In genomic region chr5:14168139-14168792, GRCh38 we compare ENCODE assay signal across 9 cellular contexts. TPM values are rescaled to one million over a fixed set of nuclear protein-coding genes. Genes with fewer than 3 reads are reported as not detected.
DNase-seq lines count a peak whose midpoint lies in the region; ATAC-seq and TF ChIP-seq lines count a peak whose summit lies in the region.
"Had no signal": no experiment of that assay in that cellular context is flagged by ENCODE, and none has a peak within 500 bp of the region (broad histone marks: within the 10 kb centered on the region; RNA-seq: fewer than 3 reads in every experiment).

No MANE protein-coding gene starts in this region.

- intact Hi-C loops in Panc1 (cut with micrococcal nuclease; ENCODE audit: unreplicated experiment) (no loop called here), head of caudate nucleus (cut with DNase I) (no loop called here)

- H3K27me3 ChIP-seq in Panc1 (ENCODE audit: control insufficient read depth, insufficient read depth, low read length) (no peaks in the 10 kb centered on the region), neutrophil (no peaks in the 10 kb centered on the region), endodermal cell (ENCODE audit: control insufficient read depth, insufficient read depth, low read length, poor library complexity, severe bottlenecking) (no peaks in the 10 kb centered on the region), MG63 (no peaks in the 10 kb centered on the region)

- in situ Hi-C loops in Panc1 (cut with HindIII; ENCODE audit: low pct_unique_long_range_greater_than_20kb, low sequenced_read_pairs), result no loop called here

- peak overlapping the region; percentile 99 for H3K27ac ChIP-seq in Panc1 (ENCODE audit: low read length)
- peak overlapping the region; percentile 7 for H3K27ac ChIP-seq in neutrophil
- H3K27ac ChIP-seq in endodermal cell (ENCODE audit: low read depth, low read length), result no peak overlapping the region

- peak overlapping the region; percentile 2 to 26; a peak in 2 of 4 replicates for H3K4me3 ChIP-seq in Panc1 (ENCODE audit: low read depth in 2 of 2, low read length in 2 of 2)
- H3K4me3 ChIP-seq in neutrophil (ENCODE audit: low read depth in 1 of 2, low read length in 1 of 2), result no peak overlapping the region
- no peak overlapping the region for H3K4me3 ChIP-seq in endodermal cell (ENCODE audit: low read length)
- H3K4me3 ChIP-seq in MG63, result no peak overlapping the region

- ATAC-seq in GM18517 (IDR thresholded peaks at IDR 0.05; ENCODE audit: unreplicated experiment) (peak; percentile 51), Panc1 (no peak)

- H3K4me1 ChIP-seq in Panc1 (ENCODE audit: control insufficient read depth, insufficient read depth, low read length) (peaks cover 97% of the 10 kb centered on the region), neutrophil (ENCODE audit: control insufficient read depth in 1 of 2, insufficient read depth in 1 of 2, low read depth in 1 of 2, low read length in 1 of 2) (peaks cover 9 to 28% of the 10 kb centered on the region in 2 experiments), endodermal cell (ENCODE audit: control insufficient read depth, insufficient read depth, low read length) (peaks cover 5% of the 10 kb centered on the region)

- DNase-seq in HFFc6 (no peak), Panc1 (ENCODE audit: low read depth, low spot score) (no peak), head of caudate nucleus (no peak), endodermal cell (no peak), RPMI8226 (no peak), MG63 (no peak)
- DNase-seq: stimulated activated CD4-positive, alpha-beta T cell treated with anti-CD3 and anti-CD28 coated beads, Interleukin-15, amount 100 ng/mL, for 24 hours had no signal

- TF ChIP-seq CTCF in HFFc6 (IDR thresholded peaks at IDR 0.05) (no peak), Panc1 (IDR thresholded peaks at IDR 0.05) (no peak), neutrophil (IDR thresholded peaks at IDR 0.05) (no peak), endodermal cell (conservative IDR thresholded peaks at IDR 0.05) (no peak)

- 96 to 97% methylated on average over 4 to 6 of the region's 6 CpGs for WGBS in endodermal cell (ENCODE audit: insufficient coverage in 1 of 2, insufficient read length in 1 of 2), 2 experiments

- no TSS peak for BruUV-seq in Panc1 (replicated peaks; lab: Mats Ljungman, UMichigan)

- peaks cover 99% of the 10 kb centered on the region for H3K4me1 Mint-ChIP-seq in HFFc6 (ENCODE audit: low read depth)
- peaks cover 50% of the 10 kb centered on the region for H3K4me1 Mint-ChIP-seq in endodermal cell

- no peaks in the 10 kb centered on the region for H3K36me3 ChIP-seq in Panc1 (ENCODE audit: control insufficient read depth, insufficient read depth, low read length)
- no peaks in the 10 kb centered on the region for H3K36me3 ChIP-seq in neutrophil
- H3K36me3 ChIP-seq in endodermal cell (ENCODE audit: control insufficient read depth, insufficient read depth, low read length), result no peaks in the 10 kb centered on the region
- peaks cover 56% of the 10 kb centered on the region for H3K36me3 ChIP-seq in MG63

- H3K9me3 Mint-ChIP-seq in HFFc6, result peaks cover 21% of the 10 kb centered on the region
- peaks cover 13% of the 10 kb centered on the region for H3K9me3 Mint-ChIP-seq in endodermal cell

- H3K9ac ChIP-seq in endodermal cell (ENCODE audit: extremely low read depth, low read length, poor library complexity, severe bottlenecking), result no peak overlapping the region

- H3K27ac Mint-ChIP-seq in HFFc6 (peak overlapping the region; percentile 84), endodermal cell (no peak overlapping the region)

- CTCF ChIA-PET in Panc1 (lab: Charles Lee), result interaction anchor here (0.9 kb wide), 1 partner anchor 12 kb away, joined by 8 read pairs; no protein-coding TSS in a partner anchor

- H3K4me3 Mint-ChIP-seq in HFFc6 (peak overlapping the region; percentile 32), endodermal cell (no peak overlapping the region)

- H3K36me3 Mint-ChIP-seq in HFFc6 (ENCODE audit: low read depth) (peaks cover 52% of the 10 kb centered on the region), endodermal cell (ENCODE audit: low read depth) (peaks cover 9% of the 10 kb centered on the region)

- H3K9me3 ChIP-seq in Panc1 (ENCODE audit: control insufficient read depth, insufficient read depth, low read depth, low read length), result peaks cover 7% of the 10 kb centered on the region; the same call in 1 of the 2 replicates
- H3K9me3 ChIP-seq in neutrophil, result no peaks in the 10 kb centered on the region
- H3K9me3 ChIP-seq in endodermal cell (ENCODE audit: control insufficient read depth, low read length), result peaks cover 14% of the 10 kb centered on the region
- H3K9me3 ChIP-seq in MG63, result peaks cover 13% of the 10 kb centered on the region

- peaks cover 6% of the 10 kb centered on the region; the same call in 1 of the 2 replicates for H3K27me3 Mint-ChIP-seq in HFFc6 (ENCODE audit: insufficient read depth)
- H3K27me3 Mint-ChIP-seq in endodermal cell (ENCODE audit: insufficient read depth), result no peaks in the 10 kb centered on the region

- POLR2A ChIA-PET in Panc1 (lab: Charles Lee), result interaction anchor here (0.6 to 1.2 kb wide), 3 partner anchors 11 to 23 kb away, joined by 3 to 5 read pairs (median 4); no protein-coding TSS in a partner anchor

RNA-seq across cellular contexts. Expression of gene TRIO, which starts 25.1 kb away (rescaled TPM):
- 100 to 1,000 TPM; 167 to 219 (median 190) TPM for total RNA-seq in HFFc6 (2021; fragmentation: NEBNext Ultra II Directional; extraction: Animal tissue kit (Norgen Biotek cat#: 25700))
- total RNA-seq in Panc1 (2021; ENCODE audit: unreplicated experiment) (349 TPM), endodermal cell (100 to 1,000 TPM in 1 of 2 donors, 10 to 100 TPM in 1; 88.3 to 109 TPM)
- polyA plus RNA-seq in Panc1 (2012; ENCODE audit: insufficient read length), result 213 TPM
- polyA plus RNA-seq in endodermal cell (2013, experiment 1 of 2), result 56.6 TPM
- 54.0 TPM for polyA plus RNA-seq in endodermal cell (2013, experiment 2 of 2)
- 123 and 124 TPM in 2 replicates for total RNA-seq in MG63 (2014; rRNA removed; shearing (Covaris generic); ENCODE audit: low replicate concordance)

Comparison
In these comparisons a context has a peak if more than half of its experiments do, and no peak if none do; other contexts are left out.
1. H3K4me3 ChIP-seq: peak in Panc1 (2 of 2); none in neutrophil (0 of 2), endodermal cell (single experiment) and MG63 (single experiment).